24 cellular contexts compared by ENCODE assay signal in the genomic region with DNA sequence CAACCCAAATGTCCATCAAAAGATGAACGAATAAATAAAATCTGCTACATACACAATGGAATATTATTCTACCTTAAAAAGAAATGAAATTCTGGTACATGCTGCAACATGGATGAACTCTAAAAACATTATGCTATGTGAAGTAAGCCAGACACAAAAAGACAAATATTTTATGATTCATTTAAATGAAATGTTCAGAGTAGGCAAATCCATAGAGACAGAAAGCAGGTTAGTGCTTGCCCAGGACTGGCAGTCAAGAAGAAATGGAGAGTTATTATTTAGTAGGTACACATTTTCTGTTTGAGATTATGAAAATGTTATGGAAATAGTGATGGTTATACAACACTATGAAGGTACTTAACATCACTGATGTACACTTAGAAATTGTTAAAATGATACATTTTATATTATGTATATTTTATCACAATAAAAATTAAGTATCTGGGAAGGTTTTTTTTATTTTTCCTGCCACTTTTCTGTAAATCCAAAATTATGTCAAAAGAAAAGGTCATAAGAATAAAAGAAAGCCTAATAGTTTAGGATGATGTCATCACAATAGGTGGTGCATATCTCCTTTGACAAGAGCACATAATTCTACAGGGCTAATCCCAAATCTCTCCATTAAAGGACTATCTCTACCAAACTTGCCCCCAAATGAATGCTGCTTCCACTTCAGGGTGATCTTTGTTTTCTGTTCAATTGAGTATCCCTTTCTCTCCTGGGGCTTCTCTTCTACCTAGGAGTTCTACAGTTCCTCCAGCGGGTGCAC. TPM values are rescaled to one million over a fixed set of nuclear protein-coding genes. Genes with fewer than 3 reads are reported as not detected.
"Had no signal": no experiment of that assay in that cellular context is flagged by ENCODE, and none has a peak within 500 bp of the region (broad histone marks: within the 10 kb centered on the region; RNA-seq: fewer than 3 reads in every experiment).

No MANE protein-coding gene starts in this region.

- H3K4me3 ChIP-seq: adrenal gland, coronary artery, left ventricle myocardium inferior, sigmoid colon, spleen, upper lobe of right lung had no signal

- H3K27me3 ChIP-seq: adrenal gland, sigmoid colon, upper lobe of right lung had no signal

- H3K36me3 ChIP-seq: adrenal gland, left ventricle myocardium inferior, sigmoid colon, spleen, upper lobe of right lung had no signal

- H3K9me3 ChIP-seq: adrenal gland, sigmoid colon, upper lobe of right lung had no signal

- H3K4me1 ChIP-seq: adrenal gland, left ventricle myocardium inferior, spleen, upper lobe of right lung had no signal

- DNase-seq: activated CD4-positive, alpha-beta T cell treated with anti-CD3 and anti-CD28 coated beads, Interleukin-2, amount 50 U/mL, for 4 hours; activated CD8-positive, alpha-beta memory T cell treated with anti-CD3 and anti-CD28 coated beads for 24 hours; activated CD8-positive, alpha-beta memory T cell treated with anti-CD3 and anti-CD28 coated beads, Interleukin-2, amount 50 U/mL, for 4 hours; activated T-cell treated with anti-CD3 and anti-CD28 coated beads, Interleukin-2, amount 50 U/mL, for 24 hours; adrenal gland; cerebellar nuclear complex; foreskin melanocyte; immature natural killer cell; left ventricle myocardium inferior; natural killer cell; sigmoid colon; spleen; stimulated activated CD4-positive, alpha-beta T cell treated with anti-CD3 and anti-CD28 coated beads, Interleukin-4, amount 100 ng/mL, for 24 hours; stimulated activated naive CD4-positive, alpha-beta T cell treated with Interleukin-2 at 50 U/mL for 16 hours; T1000; upper lobe of right lung had no signal

- ATAC-seq: activated T-helper 17 cell treated with anti-CD3 and anti-CD28 coated beads, Interleukin-2, amount 50 U/mL, for 72 hours; natural killer cell; upper lobe of right lung; WTC11 had no signal

- H3K27ac ChIP-seq: adrenal gland, coronary artery, left ventricle myocardium inferior, sigmoid colon, spleen, upper lobe of right lung had no signal

RNA-seq across cellular contexts. Expression of a gene that starts 40.2 kb away (rescaled TPM):
- total RNA-seq: activated T-helper 17 cell treated with anti-CD3 and anti-CD28 coated beads, Interleukin-2, amount 50 U/mL, for 72 hours; fibroblast of lung; lung microvascular endothelial cell; mesothelial cell of epicardium; osteoblast; renal cortical epithelial cell; WTC11 had no signal

RNA-seq across cellular contexts. Expression of a gene that starts 57.2 kb away (rescaled TPM):
- total RNA-seq: activated T-helper 17 cell treated with anti-CD3 and anti-CD28 coated beads, Interleukin-2, amount 50 U/mL, for 72 hours; fibroblast of lung; lung microvascular endothelial cell; natural killer cell; osteoblast; renal cortical epithelial cell had no signal
